ENCODE assay signal across 8 cellular contexts in the genomic region with DNA sequence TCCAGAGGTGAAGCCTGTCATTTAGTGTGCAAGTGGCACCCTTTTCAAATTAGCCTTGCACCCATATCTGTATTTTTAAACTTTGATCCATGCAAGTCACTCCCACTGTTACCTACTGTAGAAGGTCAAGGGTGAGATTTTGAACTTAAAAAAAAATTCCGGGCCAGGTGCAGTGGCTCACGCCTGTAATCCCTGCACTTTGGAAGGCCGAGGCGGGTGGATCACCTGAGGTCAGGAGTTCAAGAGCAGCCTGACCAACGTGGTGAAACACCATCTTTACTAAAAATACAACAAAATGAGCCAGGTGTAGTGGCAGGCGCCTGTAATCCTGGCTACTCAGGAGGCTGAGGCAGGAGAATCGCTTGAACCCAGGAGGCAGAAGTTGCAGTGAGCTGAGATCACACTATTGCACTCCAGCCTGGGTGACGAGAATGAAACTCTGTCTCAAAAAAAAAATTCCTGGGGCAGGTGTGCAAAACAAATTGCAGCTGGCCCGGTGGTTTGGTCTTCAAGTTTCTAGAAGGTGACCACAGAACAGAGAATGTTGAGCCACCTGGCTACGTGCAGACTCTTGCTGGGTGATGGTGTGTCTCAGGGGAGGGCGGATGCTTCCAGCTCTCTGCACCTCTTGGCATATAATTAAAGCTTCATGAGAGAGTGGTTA.
A peak's percentile ranks its signal among the peaks of the same experiment; 100 is the strongest.
DNase-seq lines count a peak whose midpoint lies in the region; ATAC-seq lines count a peak whose summit lies in the region.
"Not testable (repeated sequence)": the region's sequence is repeated elsewhere in the genome, so short reads cannot be mapped to it uniquely, and the experiment has no call there.

No MANE protein-coding gene starts in this region.

- H3K9me3 Mint-ChIP-seq in stimulated activated naive B cell treated with anti-CD40 and anti-IgM and Interleukin-4, amounts not matched to agents 10 μg/mL and 1 μg/mL and 100 μg/mL, for 72 hours, result not testable (repeated sequence)

- peak overlapping the region; percentile 83 for H3K27ac Mint-ChIP-seq in stimulated activated naive B cell treated with anti-CD40 and anti-IgM and Interleukin-4, amounts not matched to agents 10 μg/mL and 1 μg/mL and 100 μg/mL, for 72 hours

- H3K36me3 Mint-ChIP-seq in stimulated activated naive B cell treated with anti-CD40 and anti-IgM and Interleukin-4, amounts not matched to agents 10 μg/mL and 1 μg/mL and 100 μg/mL, for 72 hours, result peaks cover 5 to 24% of the 10 kb centered on the region in 2 donors

- H3K27me3 Mint-ChIP-seq in stimulated activated naive B cell treated with anti-CD40 and anti-IgM and Interleukin-4, amounts not matched to agents 10 μg/mL and 1 μg/mL and 100 μg/mL, for 72 hours, result not testable (repeated sequence)

- peak; percentile 73 for ATAC-seq in GM18499 (IDR thresholded peaks at IDR 0.05; ENCODE audit: insufficient read depth, unreplicated experiment)
- peak; percentile 92 for ATAC-seq in GM21576 (IDR thresholded peaks at IDR 0.05; ENCODE audit: unreplicated experiment)
- ATAC-seq in HG02943 (IDR thresholded peaks at IDR 0.05; ENCODE audit: low read depth, unreplicated experiment), result peak; percentile 87
- ATAC-seq in HG03439 (IDR thresholded peaks at IDR 0.05; ENCODE audit: unreplicated experiment), result peak; percentile 91
- ATAC-seq in stimulated activated naive B cell treated with anti-CD40 and anti-IgM and Interleukin-4, amounts not matched to agents 10 μg/mL and 1 μg/mL and 100 μg/mL, for 72 hours (replicated peaks), result peak; percentile 83 to 88

- peaks cover 16 to 43% of the 10 kb centered on the region in 2 donors for H3K4me1 Mint-ChIP-seq in stimulated activated naive B cell treated with anti-CD40 and anti-IgM and Interleukin-4, amounts not matched to agents 10 μg/mL and 1 μg/mL and 100 μg/mL, for 72 hours

- peak overlapping the region in 1 of 2 donors; percentile 20 for H3K4me3 Mint-ChIP-seq in stimulated activated naive B cell treated with anti-CD40 and anti-IgM and Interleukin-4, amounts not matched to agents 10 μg/mL and 1 μg/mL and 100 μg/mL, for 72 hours

- DNase-seq in GM19240 (ENCODE audit: insufficient read length, low spot score), result peak; percentile 94
- DNase-seq in NCI-H187 (lab: John Stamatoyannopoulos, UW), result peak; percentile 68 to 79
- DNase-seq in RPMI8226, result peak; percentile 98
- DNase-seq in stimulated activated naive B cell treated with anti-CD40 and anti-IgM and Interleukin-4, amounts not matched to agents 10 μg/mL and 1 μg/mL and 100 μg/mL, for 72 hours, result peak; percentile 65

Comparison
In these comparisons a context has a peak if more than half of its experiments do, and no peak if none do; other contexts are left out.
1. Peak in every context shown above with its lines: DNase-seq and ATAC-seq.